In genomic region chr2:85243101-85244072, GRCh38 we compare ENCODE assay signal across 9 cellular contexts.
DNase-seq lines count a peak whose midpoint lies in the region; ATAC-seq and TF ChIP-seq lines count a peak whose summit lies in the region.
"Had no signal": no experiment of that assay in that cellular context is flagged by ENCODE, and none has a peak within 500 bp of the region (broad histone marks: within the 10 kb centered on the region; RNA-seq: fewer than 3 reads in every experiment).

No MANE protein-coding gene starts in this region.

- TF ChIP-seq CTCF in epithelial cell of esophagus (IDR thresholded peaks at IDR 0.05; ENCODE audit: insufficient read depth, low read depth, low read length, missing control alignments) (peak; percentile 8), neural progenitor cell (IDR thresholded peaks at IDR 0.05) (peak; percentile 65)

- no peak overlapping the region for H3K27ac Mint-ChIP-seq in neural progenitor cell

- H3K4me3 ChIP-seq in epithelial cell of esophagus (ENCODE audit: low read length), result no peak overlapping the region
- H3K4me3 ChIP-seq in neural progenitor cell, result no peak overlapping the region
- H3K4me3 ChIP-seq: skin epidermis had no signal

- H3K36me3 Mint-ChIP-seq in neural progenitor cell, result peaks cover 15% of the 10 kb centered on the region

- H3K4me1 Mint-ChIP-seq in neural progenitor cell, result peaks cover 55% of the 10 kb centered on the region

- no peak overlapping the region for H3K9ac ChIP-seq in neural progenitor cell

- H3K4me3 Mint-ChIP-seq in neural progenitor cell, result no peak overlapping the region

- peaks cover 35% of the 10 kb centered on the region for H3K79me2 ChIP-seq in neural progenitor cell (ENCODE audit: low read depth)

- H4K20me1 ChIP-seq in neural progenitor cell (ENCODE audit: low read depth), result no peaks in the 10 kb centered on the region

- no peak for ATAC-seq in HG03432 (IDR thresholded peaks at IDR 0.05; ENCODE audit: unreplicated experiment)
- ATAC-seq in GM21367 (IDR thresholded peaks at IDR 0.05; ENCODE audit: unreplicated experiment), result no peak
- no peak for ATAC-seq in HG02981 (IDR thresholded peaks at IDR 0.05; ENCODE audit: unreplicated experiment)

- H3K27ac ChIP-seq in neural progenitor cell, result no peak overlapping the region
- H3K27ac ChIP-seq: skin epidermis had no signal

- H3K9me3 ChIP-seq in neural progenitor cell (ENCODE audit: low read depth), result no peaks in the 10 kb centered on the region

- H2AFZ ChIP-seq in neural progenitor cell (replicated peaks), result no peak overlapping the region

- peak overlapping the region; percentile 10 for H3K4me2 ChIP-seq in neural progenitor cell

- H3K27me3 ChIP-seq in neural progenitor cell, result no peaks in the 10 kb centered on the region

- peaks cover 16% of the 10 kb centered on the region for H3F3A ChIP-seq in neural progenitor cell (ENCODE audit: low read depth)

- peak; percentile 22 for DNase-seq in activated gamma-delta T cell treated with Interleukin-2 at 50 U/mL for 16 hours
- DNase-seq in activated gamma-delta T cell (lab: John Stamatoyannopoulos, UW), result no peak
- DNase-seq in RPMI8226, result peak; percentile 60
- DNase-seq in epithelial cell of esophagus (ENCODE audit: low read depth), result no peak
- DNase-seq in neural progenitor cell (ENCODE audit: low spot score), result peak; percentile 80

- no peaks in the 10 kb centered on the region for H3K36me3 ChIP-seq in neural progenitor cell

- peaks cover 43% of the 10 kb centered on the region for H3K4me1 ChIP-seq in neural progenitor cell

- H3K27me3 Mint-ChIP-seq in neural progenitor cell (ENCODE audit: insufficient read depth, low read depth), result peaks cover 4% of the 10 kb centered on the region

- H3K9me3 Mint-ChIP-seq in neural progenitor cell, result no peaks in the 10 kb centered on the region

Comparison
In these comparisons a context has a peak if more than half of its experiments do, and no peak if none do; other contexts are left out.
1. DNase-seq: peak in activated gamma-delta T cell treated with Interleukin-2 at 50 U/mL for 16 hours (single experiment), RPMI8226 (single experiment) and neural progenitor cell (single experiment); none in activated gamma-delta T cell (single experiment) and epithelial cell of esophagus (single experiment).